Comparison of ENCODE assay signal across 9 cellular contexts in the genomic region with DNA sequence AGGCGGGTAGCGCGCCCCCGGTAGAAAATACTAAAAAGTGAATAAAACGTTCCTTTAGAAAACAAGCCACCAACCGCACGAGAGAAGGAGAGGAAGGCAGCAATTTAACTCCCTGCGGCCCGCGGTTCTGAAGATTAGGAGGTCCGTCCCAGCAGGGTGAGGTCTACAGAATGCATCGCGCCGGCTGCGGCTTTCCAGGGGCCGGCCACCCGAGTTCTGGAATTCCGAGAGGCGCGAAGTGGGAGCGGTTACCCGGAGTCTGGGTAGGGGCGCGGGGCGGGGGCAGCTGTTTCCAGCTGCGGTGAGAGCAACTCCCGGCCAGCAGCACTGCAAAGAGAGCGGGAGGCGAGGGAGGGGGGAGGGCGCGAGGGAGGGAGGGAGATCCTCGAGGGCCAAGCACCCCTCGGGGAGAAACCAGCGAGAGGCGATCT.
DNase-seq lines count a peak whose midpoint lies in the region; ATAC-seq and TF ChIP-seq lines count a peak whose summit lies in the region.
"Had no signal": no experiment of that assay in that cellular context is flagged by ENCODE, and none has a peak within 500 bp of the region (broad histone marks: within the 10 kb centered on the region; RNA-seq: fewer than 3 reads in every experiment).

No MANE protein-coding gene starts in this region.

- CTCF ChIA-PET in A673 (lab: Charles Lee) = interaction anchor here (0.8 kb wide), 1 partner anchor 14 kb away, joined by 4 read pairs; no protein-coding TSS in a partner anchor

- TF ChIP-seq CTCF in A673 (conservative IDR thresholded peaks at IDR 0.05; ENCODE audit: low read depth, low read length) (no peak), KMS-11 (conservative IDR thresholded peaks at IDR 0.05; ENCODE audit: low read depth, low read length) (no peak), epithelial cell of proximal tubule (conservative IDR thresholded peaks at IDR 0.05; ENCODE audit: low read depth, low read length) (no peak), nephron (IDR thresholded peaks at IDR 0.05; ENCODE audit: unreplicated experiment in 3 of 3) (no peak)

- POLR2A ChIA-PET in A673 (lab: Charles Lee; ENCODE audit: low non-redundant PET) = no interaction called here

- no peaks in the 10 kb centered on the region for H3K79me2 ChIP-seq in KMS-11 (ENCODE audit: insufficient read depth, low read depth)

- peak overlapping the region; percentile 97 for H2AFZ ChIP-seq in KMS-11 (ENCODE audit: low read depth)

- H3K4me3 Mint-ChIP-seq in nephron = peak overlapping the region; percentile 87 to 96 (median 89)

- H3K27ac ChIP-seq in A673 (ENCODE audit: low read depth, low read length, poor library complexity, severe bottlenecking) = peak overlapping the region; percentile 63
- no peak overlapping the region for H3K27ac ChIP-seq in KMS-11
- H3K27ac ChIP-seq: VCaP had no signal

- intact Hi-C loops in A673 (cut with micrococcal nuclease; ENCODE audit: unreplicated experiment) = no loop called here

- peaks cover 11% of the 10 kb centered on the region for H3K4me1 Mint-ChIP-seq in nephron

- ATAC-seq in activated CD4-positive, CD25-positive, alpha-beta regulatory T cell treated with anti-CD3 and anti-CD28 coated beads, Interleukin-2, amount 50 U/mL, for 24 hours = no peak
- ATAC-seq in GM21576 (IDR thresholded peaks at IDR 0.05; ENCODE audit: unreplicated experiment) = no peak

- H3K9ac ChIP-seq in KMS-11 = no peak overlapping the region

- DNase-seq in A673 (ENCODE audit: low spot score) (no peak), epithelial cell of proximal tubule (ENCODE audit: low read depth) (no peak), inferior parietal cortex (ENCODE audit: extremely low spot score) (no peak), NCI-H2171 (lab: John Stamatoyannopoulos, UW) (no peak)

- no peaks in the 10 kb centered on the region for H3K9me3 ChIP-seq in A673 (ENCODE audit: low read depth, low read length, poor library complexity, severe bottlenecking)

- no peaks in the 10 kb centered on the region for H3K36me3 Mint-ChIP-seq in nephron (ENCODE audit: low read depth)

- no TSS peak for BruUV-seq in A673 (replicated peaks; lab: Mats Ljungman, UMichigan)

- peak overlapping the region; percentile 70 for H3K4me3 ChIP-seq in A673 (ENCODE audit: low read depth, low read length, poor library complexity, severe bottlenecking)
- H3K4me3 ChIP-seq in KMS-11 (IDR thresholded peaks at IDR 0.05; ENCODE audit: insufficient read depth, low read depth, low read length) = no peak overlapping the region
- H3K4me3 ChIP-seq in epithelial cell of proximal tubule (ENCODE audit: low read depth, low read length) = peak overlapping the region; percentile 67

- H3K9me3 Mint-ChIP-seq in nephron = no peaks in the 10 kb centered on the region

- H3K4me2 ChIP-seq in KMS-11 = peak overlapping the region; percentile 87

- peaks cover 44% of the 10 kb centered on the region for H3K27me3 ChIP-seq in A673 (replicated peaks; ENCODE audit: insufficient read depth, low read depth, low read length, poor library complexity)
- no peaks in the 10 kb centered on the region for H3K27me3 ChIP-seq in KMS-11 (ENCODE audit: insufficient read depth, low read depth)

- peaks cover 81% of the 10 kb centered on the region for H3K27me3 Mint-ChIP-seq in nephron (ENCODE audit: low read depth)

- peak overlapping the region in 1 of 3 experiments; percentile 51 for H3K27ac Mint-ChIP-seq in nephron

- H3K4me1 ChIP-seq in A673 (ENCODE audit: insufficient read depth, low read length, poor library complexity, severe bottlenecking) (no peaks in the 10 kb centered on the region), KMS-11 (ENCODE audit: low read depth, poor library complexity, severe bottlenecking) (no peaks in the 10 kb centered on the region)

- no peaks in the 10 kb centered on the region for H3K36me3 ChIP-seq in A673 (ENCODE audit: insufficient read depth, low read length, poor library complexity, severe bottlenecking)
- no peaks in the 10 kb centered on the region for H3K36me3 ChIP-seq in KMS-11 (ENCODE audit: insufficient read depth)

- no peaks in the 10 kb centered on the region for H4K20me1 ChIP-seq in KMS-11 (ENCODE audit: insufficient read depth)
